Comparison of ENCODE assay signal across 1 cellular context in the genomic region with DNA sequence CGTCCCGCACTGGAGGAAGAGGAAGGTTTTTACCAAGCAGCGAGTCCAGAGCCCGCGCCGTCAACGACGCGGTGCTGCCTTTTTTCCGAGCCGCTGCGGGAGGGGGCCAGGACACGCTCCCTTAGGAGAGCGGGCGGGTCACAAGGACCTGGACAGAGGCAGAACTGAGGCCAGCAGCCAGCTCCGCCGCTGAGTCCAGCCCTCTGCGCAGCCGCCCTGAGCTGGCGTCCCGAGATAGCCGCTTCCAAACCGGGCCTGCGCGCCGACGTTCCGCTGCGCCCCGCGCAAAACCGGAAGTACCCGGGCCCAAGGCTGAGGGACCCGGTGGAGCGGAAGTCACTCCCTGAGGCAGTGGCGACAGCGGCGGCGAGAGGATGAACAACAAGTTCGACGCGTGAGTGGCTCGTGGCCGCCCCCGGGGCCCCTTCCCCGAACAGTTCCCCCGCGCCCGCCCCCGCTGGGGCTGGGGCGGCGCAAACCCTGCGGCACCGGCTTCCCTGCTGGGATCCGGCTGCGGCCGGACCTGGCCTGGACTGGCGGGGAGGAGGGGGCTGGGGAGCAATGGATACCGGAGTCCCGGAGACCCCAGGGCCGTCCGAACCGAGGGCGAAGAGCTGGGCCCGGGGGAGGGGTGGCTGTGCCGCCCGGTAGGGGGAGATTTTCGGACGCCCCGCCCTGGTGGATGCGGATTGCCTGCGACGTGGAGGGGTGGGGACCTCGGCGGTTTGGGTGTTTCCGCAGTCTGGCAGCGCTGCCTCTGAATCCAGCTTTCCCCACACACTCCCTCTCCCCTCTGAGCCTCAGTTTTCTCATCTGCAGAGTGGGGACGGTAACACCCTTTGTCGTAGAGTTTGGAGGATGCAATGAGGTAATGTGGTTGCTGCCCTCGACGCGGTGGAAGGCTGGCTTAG.
A peak's percentile ranks its signal among the peaks of the same experiment; 100 is the strongest.
TF ChIP-seq lines count a peak whose summit lies in the region.

A gene with protein sequence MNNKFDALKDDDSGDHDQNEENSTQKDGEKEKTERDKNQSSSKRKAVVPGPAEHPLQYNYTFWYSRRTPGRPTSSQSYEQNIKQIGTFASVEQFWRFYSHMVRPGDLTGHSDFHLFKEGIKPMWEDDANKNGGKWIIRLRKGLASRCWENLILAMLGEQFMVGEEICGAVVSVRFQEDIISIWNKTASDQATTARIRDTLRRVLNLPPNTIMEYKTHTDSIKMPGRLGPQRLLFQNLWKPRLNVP (plus strand): TSS at position 339 of the 911 bp plus-strand sequence. CDS start 36 bp downstream, at position 375.
A gene (minus strand): TSS at position 207 of the 911 bp plus-strand sequence. CDS start 675 bp downstream, outside the sequence.

TF ChIP-seq in HepG2, 621 proteins besides CTCF, POLR2A, EP300 and RAD21 (continued from another document and continues in another):
- TF ChIP-seq, protein P1, sequence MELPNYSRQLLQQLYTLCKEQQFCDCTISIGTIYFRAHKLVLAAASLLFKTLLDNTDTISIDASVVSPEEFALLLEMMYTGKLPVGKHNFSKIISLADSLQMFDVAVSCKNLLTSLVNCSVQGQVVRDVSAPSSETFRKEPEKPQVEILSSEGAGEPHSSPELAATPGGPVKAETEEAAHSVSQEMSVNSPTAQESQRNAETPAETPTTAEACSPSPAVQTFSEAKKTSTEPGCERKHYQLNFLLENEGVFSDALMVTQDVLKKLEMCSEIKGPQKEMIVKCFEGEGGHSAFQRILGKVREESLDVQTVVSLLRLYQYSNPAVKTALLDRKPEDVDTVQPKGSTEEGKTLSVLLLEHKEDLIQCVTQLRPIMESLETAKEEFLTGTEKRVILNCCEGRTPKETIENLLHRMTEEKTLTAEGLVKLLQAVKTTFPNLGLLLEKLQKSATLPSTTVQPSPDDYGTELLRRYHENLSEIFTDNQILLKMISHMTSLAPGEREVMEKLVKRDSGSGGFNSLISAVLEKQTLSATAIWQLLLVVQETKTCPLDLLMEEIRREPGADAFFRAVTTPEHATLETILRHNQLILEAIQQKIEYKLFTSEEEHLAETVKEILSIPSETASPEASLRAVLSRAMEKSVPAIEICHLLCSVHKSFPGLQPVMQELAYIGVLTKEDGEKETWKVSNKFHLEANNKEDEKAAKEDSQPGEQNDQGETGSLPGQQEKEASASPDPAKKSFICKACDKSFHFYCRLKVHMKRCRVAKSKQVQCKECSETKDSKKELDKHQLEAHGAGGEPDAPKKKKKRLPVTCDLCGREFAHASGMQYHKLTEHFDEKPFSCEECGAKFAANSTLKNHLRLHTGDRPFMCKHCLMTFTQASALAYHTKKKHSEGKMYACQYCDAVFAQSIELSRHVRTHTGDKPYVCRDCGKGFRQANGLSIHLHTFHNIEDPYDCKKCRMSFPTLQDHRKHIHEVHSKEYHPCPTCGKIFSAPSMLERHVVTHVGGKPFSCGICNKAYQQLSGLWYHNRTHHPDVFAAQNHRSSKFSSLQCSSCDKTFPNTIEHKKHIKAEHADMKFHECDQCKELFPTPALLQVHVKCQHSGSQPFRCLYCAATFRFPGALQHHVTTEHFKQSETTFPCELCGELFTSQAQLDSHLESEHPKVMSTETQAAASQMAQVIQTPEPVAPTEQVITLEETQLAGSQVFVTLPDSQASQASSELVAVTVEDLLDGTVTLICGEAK (IDR thresholded peaks at IDR 0.05) = peak; percentile 99
- TF ChIP-seq, protein P1 (CRISPR knock-in tag; IDR thresholded peaks at IDR 0.05) = peak; percentile 96
- TF ChIP-seq, protein P2, sequence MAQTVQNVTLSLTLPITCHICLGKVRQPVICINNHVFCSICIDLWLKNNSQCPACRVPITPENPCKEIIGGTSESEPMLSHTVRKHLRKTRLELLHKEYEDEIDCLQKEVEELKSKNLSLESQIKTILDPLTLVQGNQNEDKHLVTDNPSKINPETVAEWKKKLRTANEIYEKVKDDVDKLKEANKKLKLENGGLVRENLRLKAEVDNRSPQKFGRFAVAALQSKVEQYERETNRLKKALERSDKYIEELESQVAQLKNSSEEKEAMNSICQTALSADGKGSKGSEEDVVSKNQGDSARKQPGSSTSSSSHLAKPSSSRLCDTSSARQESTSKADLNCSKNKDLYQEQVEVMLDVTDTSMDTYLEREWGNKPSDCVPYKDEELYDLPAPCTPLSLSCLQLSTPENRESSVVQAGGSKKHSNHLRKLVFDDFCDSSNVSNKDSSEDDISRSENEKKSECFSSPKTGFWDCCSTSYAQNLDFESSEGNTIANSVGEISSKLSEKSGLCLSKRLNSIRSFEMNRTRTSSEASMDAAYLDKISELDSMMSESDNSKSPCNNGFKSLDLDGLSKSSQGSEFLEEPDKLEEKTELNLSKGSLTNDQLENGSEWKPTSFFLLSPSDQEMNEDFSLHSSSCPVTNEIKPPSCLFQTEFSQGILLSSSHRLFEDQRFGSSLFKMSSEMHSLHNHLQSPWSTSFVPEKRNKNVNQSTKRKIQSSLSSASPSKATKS (CRISPR knock-in tag; IDR thresholded peaks at IDR 0.05) = peak; percentile 86; the same call in 1 of the 2 replicates
- TF ChIP-seq, protein P3, sequence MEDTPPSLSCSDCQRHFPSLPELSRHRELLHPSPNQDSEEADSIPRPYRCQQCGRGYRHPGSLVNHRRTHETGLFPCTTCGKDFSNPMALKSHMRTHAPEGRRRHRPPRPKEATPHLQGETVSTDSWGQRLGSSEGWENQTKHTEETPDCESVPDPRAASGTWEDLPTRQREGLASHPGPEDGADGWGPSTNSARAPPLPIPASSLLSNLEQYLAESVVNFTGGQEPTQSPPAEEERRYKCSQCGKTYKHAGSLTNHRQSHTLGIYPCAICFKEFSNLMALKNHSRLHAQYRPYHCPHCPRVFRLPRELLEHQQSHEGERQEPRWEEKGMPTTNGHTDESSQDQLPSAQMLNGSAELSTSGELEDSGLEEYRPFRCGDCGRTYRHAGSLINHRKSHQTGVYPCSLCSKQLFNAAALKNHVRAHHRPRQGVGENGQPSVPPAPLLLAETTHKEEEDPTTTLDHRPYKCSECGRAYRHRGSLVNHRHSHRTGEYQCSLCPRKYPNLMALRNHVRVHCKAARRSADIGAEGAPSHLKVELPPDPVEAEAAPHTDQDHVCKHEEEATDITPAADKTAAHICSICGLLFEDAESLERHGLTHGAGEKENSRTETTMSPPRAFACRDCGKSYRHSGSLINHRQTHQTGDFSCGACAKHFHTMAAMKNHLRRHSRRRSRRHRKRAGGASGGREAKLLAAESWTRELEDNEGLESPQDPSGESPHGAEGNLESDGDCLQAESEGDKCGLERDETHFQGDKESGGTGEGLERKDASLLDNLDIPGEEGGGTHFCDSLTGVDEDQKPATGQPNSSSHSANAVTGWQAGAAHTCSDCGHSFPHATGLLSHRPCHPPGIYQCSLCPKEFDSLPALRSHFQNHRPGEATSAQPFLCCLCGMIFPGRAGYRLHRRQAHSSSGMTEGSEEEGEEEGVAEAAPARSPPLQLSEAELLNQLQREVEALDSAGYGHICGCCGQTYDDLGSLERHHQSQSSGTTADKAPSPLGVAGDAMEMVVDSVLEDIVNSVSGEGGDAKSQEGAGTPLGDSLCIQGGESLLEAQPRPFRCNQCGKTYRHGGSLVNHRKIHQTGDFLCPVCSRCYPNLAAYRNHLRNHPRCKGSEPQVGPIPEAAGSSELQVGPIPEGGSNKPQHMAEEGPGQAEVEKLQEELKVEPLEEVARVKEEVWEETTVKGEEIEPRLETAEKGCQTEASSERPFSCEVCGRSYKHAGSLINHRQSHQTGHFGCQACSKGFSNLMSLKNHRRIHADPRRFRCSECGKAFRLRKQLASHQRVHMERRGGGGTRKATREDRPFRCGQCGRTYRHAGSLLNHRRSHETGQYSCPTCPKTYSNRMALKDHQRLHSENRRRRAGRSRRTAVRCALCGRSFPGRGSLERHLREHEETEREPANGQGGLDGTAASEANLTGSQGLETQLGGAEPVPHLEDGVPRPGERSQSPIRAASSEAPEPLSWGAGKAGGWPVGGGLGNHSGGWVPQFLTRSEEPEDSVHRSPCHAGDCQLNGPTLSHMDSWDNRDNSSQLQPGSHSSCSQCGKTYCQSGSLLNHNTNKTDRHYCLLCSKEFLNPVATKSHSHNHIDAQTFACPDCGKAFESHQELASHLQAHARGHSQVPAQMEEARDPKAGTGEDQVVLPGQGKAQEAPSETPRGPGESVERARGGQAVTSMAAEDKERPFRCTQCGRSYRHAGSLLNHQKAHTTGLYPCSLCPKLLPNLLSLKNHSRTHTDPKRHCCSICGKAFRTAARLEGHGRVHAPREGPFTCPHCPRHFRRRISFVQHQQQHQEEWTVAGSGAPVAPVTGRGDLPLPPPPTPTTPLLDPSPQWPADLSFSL (CRISPR knock-in tag; IDR thresholded peaks at IDR 0.05) = peak; percentile 77
- TF ChIP-seq, protein P4, sequence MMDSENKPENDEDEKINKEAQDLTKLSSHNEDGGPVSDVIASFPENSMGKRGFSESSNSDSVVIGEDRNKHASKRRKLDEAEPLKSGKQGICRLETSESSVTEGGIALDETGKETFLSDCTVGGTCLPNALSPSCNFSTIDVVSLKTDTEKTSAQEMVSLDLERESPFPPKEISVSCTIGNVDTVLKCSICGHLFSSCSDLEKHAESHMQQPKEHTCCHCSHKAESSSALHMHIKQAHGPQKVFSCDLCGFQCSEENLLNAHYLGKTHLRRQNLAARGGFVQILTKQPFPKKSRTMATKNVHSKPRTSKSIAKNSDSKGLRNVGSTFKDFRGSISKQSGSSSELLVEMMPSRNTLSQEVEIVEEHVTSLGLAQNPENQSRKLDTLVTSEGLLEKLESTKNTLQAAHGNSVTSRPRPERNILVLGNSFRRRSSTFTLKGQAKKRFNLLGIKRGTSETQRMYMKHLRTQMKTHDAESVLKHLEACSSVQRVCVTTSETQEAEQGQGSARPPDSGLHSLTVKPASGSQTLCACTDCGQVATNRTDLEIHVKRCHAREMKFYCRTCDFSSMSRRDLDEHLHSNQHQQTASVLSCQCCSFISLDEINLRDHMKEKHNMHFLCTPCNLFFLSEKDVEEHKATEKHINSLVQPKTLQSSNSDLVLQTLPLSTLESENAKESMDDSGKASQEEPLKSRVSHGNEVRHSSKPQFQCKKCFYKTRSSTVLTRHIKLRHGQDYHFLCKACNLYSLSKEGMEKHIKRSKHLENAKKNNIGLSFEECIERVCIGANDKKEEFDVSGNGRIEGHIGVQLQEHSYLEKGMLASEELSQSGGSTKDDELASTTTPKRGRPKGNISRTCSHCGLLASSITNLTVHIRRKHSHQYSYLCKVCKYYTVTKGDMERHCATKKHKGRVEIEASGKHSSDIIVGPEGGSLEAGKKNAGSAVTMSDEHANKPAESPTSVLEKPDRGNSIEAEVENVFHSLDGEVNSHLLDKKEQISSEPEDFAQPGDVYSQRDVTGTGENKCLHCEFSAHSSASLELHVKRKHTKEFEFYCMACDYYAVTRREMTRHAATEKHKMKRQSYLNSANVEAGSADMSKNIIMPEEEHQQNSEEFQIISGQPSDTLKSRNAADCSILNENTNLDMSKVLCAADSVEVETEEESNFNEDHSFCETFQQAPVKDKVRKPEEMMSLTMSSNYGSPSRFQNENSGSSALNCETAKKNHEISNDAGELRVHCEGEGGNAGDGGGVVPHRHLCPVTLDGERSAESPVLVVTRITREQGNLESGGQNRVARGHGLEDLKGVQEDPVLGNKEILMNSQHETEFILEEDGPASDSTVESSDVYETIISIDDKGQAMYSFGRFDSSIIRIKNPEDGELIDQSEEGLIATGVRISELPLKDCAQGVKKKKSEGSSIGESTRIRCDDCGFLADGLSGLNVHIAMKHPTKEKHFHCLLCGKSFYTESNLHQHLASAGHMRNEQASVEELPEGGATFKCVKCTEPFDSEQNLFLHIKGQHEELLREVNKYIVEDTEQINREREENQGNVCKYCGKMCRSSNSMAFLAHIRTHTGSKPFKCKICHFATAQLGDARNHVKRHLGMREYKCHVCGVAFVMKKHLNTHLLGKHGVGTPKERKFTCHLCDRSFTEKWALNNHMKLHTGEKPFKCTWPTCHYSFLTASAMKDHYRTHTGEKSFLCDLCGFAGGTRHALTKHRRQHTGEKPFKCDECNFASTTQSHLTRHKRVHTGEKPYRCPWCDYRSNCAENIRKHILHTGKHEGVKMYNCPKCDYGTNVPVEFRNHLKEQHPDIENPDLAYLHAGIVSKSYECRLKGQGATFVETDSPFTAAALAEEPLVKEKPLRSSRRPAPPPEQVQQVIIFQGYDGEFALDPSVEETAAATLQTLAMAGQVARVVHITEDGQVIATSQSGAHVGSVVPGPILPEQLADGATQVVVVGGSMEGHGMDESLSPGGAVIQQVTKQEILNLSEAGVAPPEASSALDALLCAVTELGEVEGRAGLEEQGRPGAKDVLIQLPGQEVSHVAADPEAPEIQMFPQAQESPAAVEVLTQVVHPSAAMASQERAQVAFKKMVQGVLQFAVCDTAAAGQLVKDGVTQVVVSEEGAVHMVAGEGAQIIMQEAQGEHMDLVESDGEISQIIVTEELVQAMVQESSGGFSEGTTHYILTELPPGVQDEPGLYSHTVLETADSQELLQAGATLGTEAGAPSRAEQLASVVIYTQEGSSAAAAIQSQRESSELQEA (CRISPR knock-in tag; IDR thresholded peaks at IDR 0.05; ENCODE audit: not compliant biosample characterization) = peak; percentile 100
- TF ChIP-seq MTF2 (CRISPR knock-in tag; IDR thresholded peaks at IDR 0.05; ENCODE audit: borderline replicate concordance) (peak; percentile 99), SRY (CRISPR knock-in tag; IDR thresholded peaks at IDR 0.05) (peak; percentile 99), ZNF614 (CRISPR knock-in tag; IDR thresholded peaks at IDR 0.05; ENCODE audit: borderline replicate concordance) (peak; percentile 99; the same call in 1 of the 2 replicates), CC2D1A (CRISPR knock-in tag; IDR thresholded peaks at IDR 0.05) (0 out of 2 replicates have a peak, but pooled peaks have one; percentile 73), ZNF30 (CRISPR knock-in tag; IDR thresholded peaks at IDR 0.05) (peak; percentile 94), HMGA1 (CRISPR knock-in tag; conservative IDR thresholded peaks at IDR 0.05) (no peak), PPARG (CRISPR knock-in tag; conservative IDR thresholded peaks at IDR 0.05) (peak; percentile 87)
- TF ChIP-seq, protein P5, sequence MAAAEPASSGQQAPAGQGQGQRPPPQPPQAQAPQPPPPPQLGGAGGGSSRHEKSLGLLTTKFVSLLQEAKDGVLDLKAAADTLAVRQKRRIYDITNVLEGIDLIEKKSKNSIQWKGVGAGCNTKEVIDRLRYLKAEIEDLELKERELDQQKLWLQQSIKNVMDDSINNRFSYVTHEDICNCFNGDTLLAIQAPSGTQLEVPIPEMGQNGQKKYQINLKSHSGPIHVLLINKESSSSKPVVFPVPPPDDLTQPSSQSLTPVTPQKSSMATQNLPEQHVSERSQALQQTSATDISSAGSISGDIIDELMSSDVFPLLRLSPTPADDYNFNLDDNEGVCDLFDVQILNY (CRISPR knock-in tag; conservative IDR thresholded peaks at IDR 0.05) = peak; percentile 77
